ENCODE assay signal across 1 cellular context in the genomic region with DNA sequence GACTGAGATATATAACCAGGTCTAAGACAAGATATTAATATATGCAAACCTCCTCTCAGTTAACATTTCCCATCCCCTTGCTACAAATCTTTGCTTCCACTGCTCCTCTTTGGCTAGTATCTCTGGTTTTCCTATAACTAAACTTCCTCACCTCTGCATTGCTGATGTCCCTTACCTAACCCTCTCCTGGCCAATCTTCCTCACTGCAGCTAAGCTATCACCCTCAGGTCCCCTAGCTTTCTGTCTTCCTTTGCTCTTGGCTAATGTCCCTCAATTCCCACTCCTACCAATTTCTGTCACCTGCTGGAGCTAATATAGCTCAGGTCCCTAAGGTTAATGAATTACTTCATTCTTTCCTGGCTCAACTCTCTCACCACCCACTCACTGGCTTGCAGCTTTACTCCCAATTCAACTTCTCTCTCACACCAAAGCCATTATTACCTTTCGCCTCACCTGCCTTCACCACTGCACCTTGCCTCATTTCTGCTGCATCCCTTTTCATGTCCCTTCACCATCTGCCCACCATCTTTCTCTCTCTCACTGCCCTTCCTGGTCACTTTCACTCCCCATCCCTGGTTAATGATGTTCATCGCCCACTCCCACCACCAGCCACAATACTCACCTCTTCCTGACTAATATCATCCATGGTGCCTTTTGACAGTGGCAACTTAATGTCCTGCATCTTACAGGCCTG.
TF ChIP-seq lines count a peak whose summit lies in the region.

No MANE protein-coding gene starts in this region.

TF ChIP-seq in GM12878, 131 proteins besides CTCF, POLR2A, EP300 and RAD21:
- TF ChIP-seq YY1 (IDR thresholded peaks at IDR 0.05; ENCODE audit: low read depth, low read length) (no peak), HDAC2 (IDR thresholded peaks at IDR 0.05) (no peak), PAX8 (IDR thresholded peaks at IDR 0.05) (no peak), TAF1 (IDR thresholded peaks at IDR 0.05; ENCODE audit: borderline replicate concordance, low read depth, low read length) (no peak), IKZF1 (conservative IDR thresholded peaks at IDR 0.05) (no peak)
- TF ChIP-seq, protein P1, sequence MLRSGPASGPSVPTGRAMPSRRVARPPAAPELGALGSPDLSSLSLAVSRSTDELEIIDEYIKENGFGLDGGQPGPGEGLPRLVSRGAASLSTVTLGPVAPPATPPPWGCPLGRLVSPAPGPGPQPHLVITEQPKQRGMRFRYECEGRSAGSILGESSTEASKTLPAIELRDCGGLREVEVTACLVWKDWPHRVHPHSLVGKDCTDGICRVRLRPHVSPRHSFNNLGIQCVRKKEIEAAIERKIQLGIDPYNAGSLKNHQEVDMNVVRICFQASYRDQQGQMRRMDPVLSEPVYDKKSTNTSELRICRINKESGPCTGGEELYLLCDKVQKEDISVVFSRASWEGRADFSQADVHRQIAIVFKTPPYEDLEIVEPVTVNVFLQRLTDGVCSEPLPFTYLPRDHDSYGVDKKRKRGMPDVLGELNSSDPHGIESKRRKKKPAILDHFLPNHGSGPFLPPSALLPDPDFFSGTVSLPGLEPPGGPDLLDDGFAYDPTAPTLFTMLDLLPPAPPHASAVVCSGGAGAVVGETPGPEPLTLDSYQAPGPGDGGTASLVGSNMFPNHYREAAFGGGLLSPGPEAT (IDR thresholded peaks at IDR 0.05; ENCODE audit: low read depth): no peak
- TF ChIP-seq, protein P2, sequence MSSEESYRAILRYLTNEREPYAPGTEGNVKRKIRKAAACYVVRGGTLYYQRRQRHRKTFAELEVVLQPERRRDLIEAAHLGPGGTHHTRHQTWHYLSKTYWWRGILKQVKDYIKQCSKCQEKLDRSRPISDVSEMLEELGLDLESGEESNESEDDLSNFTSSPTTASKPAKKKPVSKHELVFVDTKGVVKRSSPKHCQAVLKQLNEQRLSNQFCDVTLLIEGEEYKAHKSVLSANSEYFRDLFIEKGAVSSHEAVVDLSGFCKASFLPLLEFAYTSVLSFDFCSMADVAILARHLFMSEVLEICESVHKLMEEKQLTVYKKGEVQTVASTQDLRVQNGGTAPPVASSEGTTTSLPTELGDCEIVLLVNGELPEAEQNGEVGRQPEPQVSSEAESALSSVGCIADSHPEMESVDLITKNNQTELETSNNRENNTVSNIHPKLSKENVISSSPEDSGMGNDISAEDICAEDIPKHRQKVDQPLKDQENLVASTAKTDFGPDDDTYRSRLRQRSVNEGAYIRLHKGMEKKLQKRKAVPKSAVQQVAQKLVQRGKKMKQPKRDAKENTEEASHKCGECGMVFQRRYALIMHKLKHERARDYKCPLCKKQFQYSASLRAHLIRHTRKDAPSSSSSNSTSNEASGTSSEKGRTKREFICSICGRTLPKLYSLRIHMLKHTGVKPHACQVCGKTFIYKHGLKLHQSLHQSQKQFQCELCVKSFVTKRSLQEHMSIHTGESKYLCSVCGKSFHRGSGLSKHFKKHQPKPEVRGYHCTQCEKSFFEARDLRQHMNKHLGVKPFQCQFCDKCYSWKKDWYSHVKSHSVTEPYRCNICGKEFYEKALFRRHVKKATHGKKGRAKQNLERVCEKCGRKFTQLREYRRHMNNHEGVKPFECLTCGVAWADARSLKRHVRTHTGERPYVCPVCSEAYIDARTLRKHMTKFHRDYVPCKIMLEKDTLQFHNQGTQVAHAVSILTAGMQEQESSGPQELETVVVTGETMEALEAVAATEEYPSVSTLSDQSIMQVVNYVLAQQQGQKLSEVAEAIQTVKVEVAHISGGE (CRISPR knock-in tag; IDR thresholded peaks at IDR 0.05): no peak
TF ChIP-seq in GM12878: peak in this region for 0.
